ENCODE assay signal across 25 cellular contexts in genomic region chr11:67314218-67314617, GRCh38. TPM values are rescaled to one million over a fixed set of nuclear protein-coding genes. Genes with fewer than 3 reads are reported as not detected.
DNase-seq lines count a peak whose midpoint lies in the region; ATAC-seq and TF ChIP-seq lines count a peak whose summit lies in the region.
"Had no signal": no experiment of that assay in that cellular context is flagged by ENCODE, and none has a peak within 500 bp of the region (broad histone marks: within the 10 kb centered on the region; RNA-seq: fewer than 3 reads in every experiment).

No MANE protein-coding gene starts in this region.

- POLR2A ChIA-PET in RWPE1 (lab: Yijun Ruan, JAX; ENCODE audit: low non-redundant PET) = no interaction called here

- ATAC-seq in stimulated activated naive B cell treated with anti-CD40 and anti-IgM and Interleukin-4, amounts not matched to agents 10 μg/mL and 1 μg/mL and 100 μg/mL, for 72 hours (replicated peaks) = no peak
- no peak for ATAC-seq in GM18867 (IDR thresholded peaks at IDR 0.05; ENCODE audit: unreplicated experiment)
- ATAC-seq: gastroesophageal sphincter, lower lobe of right lung, pancreas had no signal

- peak overlapping the region; percentile 45 for H3K27ac Mint-ChIP-seq in T-helper 1 cell treated with Interleukin-12 subunit alpha and Interleukin-12 subunit beta and Interleukin-4 antibody, amounts not matched to agents 30 μg/mL and 1 μg/mL, for 36 hours
- H3K27ac Mint-ChIP-seq in stimulated activated naive B cell treated with anti-CD40 and anti-IgM and Interleukin-4, amounts not matched to agents 10 μg/mL and 1 μg/mL and 100 μg/mL, for 72 hours = peak overlapping the region; percentile 0

- H3K27ac ChIP-seq in RWPE1 = peak overlapping the region; percentile 99
- peak overlapping the region; percentile 97 to 99 for H3K27ac ChIP-seq in esophagus (ENCODE audit: low read depth in 2 of 2, low read length in 1 of 2)
- no peak overlapping the region for H3K27ac ChIP-seq in GM23248
- H3K27ac ChIP-seq: esophagus muscularis mucosa, gastroesophageal sphincter, lower lobe of right lung, pancreas, sigmoid colon, thyroid gland had no signal

- 65 to 68% methylated on average over 2 of the region's 2 CpGs for WGBS in esophagus, 2 donors
- 26 to 33% methylated on average over 2 of the region's 2 CpGs for WGBS in GM23248 (ENCODE audit: low coverage in 1 of 2, low lambda C conversion rate in 2 of 2, missing lambda C conversion rate in 2 of 2), 2 experiments

- no peak overlapping the region for H3K9ac ChIP-seq in GM23248
- H3K9ac ChIP-seq: SK-N-SH had no signal

- peak overlapping the region; percentile 28 for H3K4me3 Mint-ChIP-seq in T-helper 1 cell treated with Interleukin-12 subunit alpha and Interleukin-12 subunit beta and Interleukin-4 antibody, amounts not matched to agents 30 μg/mL and 1 μg/mL, for 36 hours
- H3K4me3 Mint-ChIP-seq in stimulated activated naive B cell treated with anti-CD40 and anti-IgM and Interleukin-4, amounts not matched to agents 10 μg/mL and 1 μg/mL and 100 μg/mL, for 72 hours = no peak overlapping the region

- H3K4me2 ChIP-seq in GM23248 (ENCODE audit: unreplicated experiment) = no peak overlapping the region
- H3K4me2 ChIP-seq: SK-N-SH had no signal

- TF ChIP-seq CTCF in RWPE1 (conservative IDR thresholded peaks at IDR 0.05; ENCODE audit: low read depth) = no peak

- no peaks in the 10 kb centered on the region for H3F3A ChIP-seq in GM23248 (ENCODE audit: insufficient read depth)

- no peaks in the 10 kb centered on the region for H3K9me3 Mint-ChIP-seq in T-helper 1 cell treated with Interleukin-12 subunit alpha and Interleukin-12 subunit beta and Interleukin-4 antibody, amounts not matched to agents 30 μg/mL and 1 μg/mL, for 36 hours
- no peaks in the 10 kb centered on the region for H3K9me3 Mint-ChIP-seq in stimulated activated naive B cell treated with anti-CD40 and anti-IgM and Interleukin-4, amounts not matched to agents 10 μg/mL and 1 μg/mL and 100 μg/mL, for 72 hours

- H3K4me1 Mint-ChIP-seq in T-helper 1 cell treated with Interleukin-12 subunit alpha and Interleukin-12 subunit beta and Interleukin-4 antibody, amounts not matched to agents 30 μg/mL and 1 μg/mL, for 36 hours (ENCODE audit: low read depth) = peaks cover 42% of the 10 kb centered on the region
- peaks cover 27 to 29% of the 10 kb centered on the region in 2 donors for H3K4me1 Mint-ChIP-seq in stimulated activated naive B cell treated with anti-CD40 and anti-IgM and Interleukin-4, amounts not matched to agents 10 μg/mL and 1 μg/mL and 100 μg/mL, for 72 hours

- H3K27me3 Mint-ChIP-seq in T-helper 1 cell treated with Interleukin-12 subunit alpha and Interleukin-12 subunit beta and Interleukin-4 antibody, amounts not matched to agents 30 μg/mL and 1 μg/mL, for 36 hours (ENCODE audit: low read depth) = peaks cover 7% of the 10 kb centered on the region
- H3K27me3 Mint-ChIP-seq in stimulated activated naive B cell treated with anti-CD40 and anti-IgM and Interleukin-4, amounts not matched to agents 10 μg/mL and 1 μg/mL and 100 μg/mL, for 72 hours = no peaks in the 10 kb centered on the region

- H3K27me3 ChIP-seq in esophagus (ENCODE audit: control insufficient read depth in 1 of 2, insufficient read depth in 2 of 2, low read length in 2 of 2) = no peaks in the 10 kb centered on the region
- H3K27me3 ChIP-seq in GM23248 (replicated peaks; ENCODE audit: insufficient read depth) = no peaks in the 10 kb centered on the region
- H3K27me3 ChIP-seq: esophagus muscularis mucosa, gastroesophageal sphincter, pancreas, sigmoid colon, thyroid gland had no signal

- H3K4me3 ChIP-seq in esophagus (ENCODE audit: low read depth in 1 of 2, low read length in 2 of 2) (no peak overlapping the region), GM23248 (no peak overlapping the region)
- H3K4me3 ChIP-seq: esophagus muscularis mucosa, gastroesophageal sphincter, lower lobe of right lung, pancreas, sigmoid colon, thyroid gland had no signal

- DNase-seq in T-helper 1 cell (no peak), RWPE1 (ENCODE audit: low spot score) (no peak), GM23248 (no peak)
- DNase-seq in stimulated activated naive B cell treated with anti-CD40 and anti-IgM and Interleukin-4, amounts not matched to agents 10 μg/mL and 1 μg/mL and 100 μg/mL, for 72 hours = no peak
- no peak for DNase-seq in activated T-cell treated with anti-CD3 and anti-CD28 coated beads, Interleukin-2, amount 50 U/mL, for 1 hour
- DNase-seq: 8988T; activated CD4-positive, alpha-beta T cell treated with anti-CD3 and anti-CD28 coated beads for 4 hours; activated CD8-positive, alpha-beta memory T cell treated with anti-CD3 and anti-CD28 coated beads, Interleukin-2, amount 50 U/mL, for 48 hours; activated gamma-delta T cell treated with Interleukin-2 at 50 U/mL for 16 hours; caudate nucleus; DMS 273 treated with DMSO at 0.1 percent for 48 hours; islet precursor cell; lower lobe of right lung; MM.1S; NCI-H1436; NCI-H526; pancreas; sigmoid colon; SK-N-SH; thyroid gland had no signal

- H3K79me2 ChIP-seq in GM23248 (ENCODE audit: insufficient read depth) = no peaks in the 10 kb centered on the region

- H2AFZ ChIP-seq in GM23248 = no peak overlapping the region

- H3K4me1 ChIP-seq in esophagus (ENCODE audit: control insufficient read depth in 2 of 2, insufficient read depth in 2 of 2, low read length in 1 of 2) (peaks cover 2 to 33% of the 10 kb centered on the region in 2 donors), GM23248 (ENCODE audit: insufficient read depth) (peaks cover 5% of the 10 kb centered on the region; the same call in 1 of the 2 replicates)

- H3K36me3 Mint-ChIP-seq in T-helper 1 cell treated with Interleukin-12 subunit alpha and Interleukin-12 subunit beta and Interleukin-4 antibody, amounts not matched to agents 30 μg/mL and 1 μg/mL, for 36 hours (ENCODE audit: low read depth) = peaks cover 10% of the 10 kb centered on the region
- peaks cover 0 to 3% of the 10 kb centered on the region in 2 donors for H3K36me3 Mint-ChIP-seq in stimulated activated naive B cell treated with anti-CD40 and anti-IgM and Interleukin-4, amounts not matched to agents 10 μg/mL and 1 μg/mL and 100 μg/mL, for 72 hours

- H3K9me3 ChIP-seq in esophagus (ENCODE audit: control insufficient read depth in 2 of 2, insufficient read depth in 1 of 2, low read depth in 1 of 2, low read length in 1 of 2) = no peaks in the 10 kb centered on the region
- H3K9me3 ChIP-seq in GM23248 (ENCODE audit: low read depth) = no peaks in the 10 kb centered on the region
- H3K9me3 ChIP-seq: esophagus muscularis mucosa, gastroesophageal sphincter, lower lobe of right lung, pancreas, sigmoid colon, SK-N-SH, thyroid gland had no signal

- H3K36me3 ChIP-seq in esophagus (ENCODE audit: control insufficient read depth in 2 of 2, insufficient read depth in 2 of 2, low read length in 1 of 2) = peaks cover 0 to 17% of the 10 kb centered on the region in 2 donors
- H3K36me3 ChIP-seq in GM23248 (ENCODE audit: low read depth) = no peaks in the 10 kb centered on the region

- no peaks in the 10 kb centered on the region for H4K20me1 ChIP-seq in GM23248 (ENCODE audit: insufficient read depth)

- in situ Hi-C loops in GM23248 (cut with MboI) = no loop called here

- CTCF ChIA-PET in RWPE1 (lab: Yijun Ruan, JAX) = interaction anchor here (1.1 kb wide), 1 partner anchor 8 kb away, joined by 3 read pairs; no protein-coding TSS in a partner anchor

- H3K9me2 ChIP-seq in GM23248 (ENCODE audit: insufficient read depth) = no peaks in the 10 kb centered on the region
- H3K9me2 ChIP-seq: SK-N-SH had no signal

RNA-seq across cellular contexts. Expression of gene SSH3, which starts 10.9 kb away (rescaled TPM):
- polyA plus RNA-seq in esophagus = 10 to 100 TPM; 38.6 to 55.6 TPM
- total RNA-seq in GM23248 (2014; rRNA removed; shearing (Covaris generic)) = 20.1 and 41.6 TPM in 2 replicates
- polyA plus RNA-seq in GM23248 (2016; fragmentation: Nextera tagmentation; extraction: Ambion mirVana) = 25.2 and 26.4 TPM in 2 replicates

RNA-seq across cellular contexts. Expression of gene ANKRD13D, which starts 25.1 kb away (rescaled TPM):
- 10 to 100 TPM; 36.8 to 87.3 TPM for polyA plus RNA-seq in esophagus
- total RNA-seq in GM23248 (2014; rRNA removed; shearing (Covaris generic)) = 27.6 and 42.9 TPM in 2 replicates
- polyA plus RNA-seq in GM23248 (2016; fragmentation: Nextera tagmentation; extraction: Ambion mirVana) = 13.4 and 16.4 TPM in 2 replicates

RNA-seq across cellular contexts. Expression of gene POLD4, which starts 39.1 kb away (rescaled TPM):
- polyA plus RNA-seq in esophagus = 100 to 1,000 TPM; 112 to 114 TPM
- total RNA-seq in GM23248 (2014; rRNA removed; shearing (Covaris generic)) = 86.6 and 109 TPM in 2 replicates
- polyA plus RNA-seq in GM23248 (2016; fragmentation: Nextera tagmentation; extraction: Ambion mirVana) = 121 and 136 TPM in 2 replicates

RNA-seq across cellular contexts. Expression of gene GRK2, which starts 47.9 kb away (rescaled TPM):
- polyA plus RNA-seq in esophagus (10 to 100 TPM; 62.4 to 74.2 TPM), GM23248 (2016; fragmentation: Nextera tagmentation; extraction: Ambion mirVana) (6.0 and 7.8 TPM in 2 replicates)
- total RNA-seq in GM23248 (2014; rRNA removed; shearing (Covaris generic)) = 43.0 and 54.9 TPM in 2 replicates

RNA-seq across cellular contexts. Expression of gene CLCF1, which starts 59.2 kb away (rescaled TPM):
- polyA plus RNA-seq in esophagus (1 to 10 TPM; 1.4 to 2.2 TPM), GM23248 (2016; fragmentation: Nextera tagmentation; extraction: Ambion mirVana) (20.0 and 21.1 TPM in 2 replicates)
- total RNA-seq in GM23248 (2014; rRNA removed; shearing (Covaris generic)) = 33.0 and 39.1 TPM in 2 replicates
